ENCODE assay signal across 8 cellular contexts in the genomic region with DNA sequence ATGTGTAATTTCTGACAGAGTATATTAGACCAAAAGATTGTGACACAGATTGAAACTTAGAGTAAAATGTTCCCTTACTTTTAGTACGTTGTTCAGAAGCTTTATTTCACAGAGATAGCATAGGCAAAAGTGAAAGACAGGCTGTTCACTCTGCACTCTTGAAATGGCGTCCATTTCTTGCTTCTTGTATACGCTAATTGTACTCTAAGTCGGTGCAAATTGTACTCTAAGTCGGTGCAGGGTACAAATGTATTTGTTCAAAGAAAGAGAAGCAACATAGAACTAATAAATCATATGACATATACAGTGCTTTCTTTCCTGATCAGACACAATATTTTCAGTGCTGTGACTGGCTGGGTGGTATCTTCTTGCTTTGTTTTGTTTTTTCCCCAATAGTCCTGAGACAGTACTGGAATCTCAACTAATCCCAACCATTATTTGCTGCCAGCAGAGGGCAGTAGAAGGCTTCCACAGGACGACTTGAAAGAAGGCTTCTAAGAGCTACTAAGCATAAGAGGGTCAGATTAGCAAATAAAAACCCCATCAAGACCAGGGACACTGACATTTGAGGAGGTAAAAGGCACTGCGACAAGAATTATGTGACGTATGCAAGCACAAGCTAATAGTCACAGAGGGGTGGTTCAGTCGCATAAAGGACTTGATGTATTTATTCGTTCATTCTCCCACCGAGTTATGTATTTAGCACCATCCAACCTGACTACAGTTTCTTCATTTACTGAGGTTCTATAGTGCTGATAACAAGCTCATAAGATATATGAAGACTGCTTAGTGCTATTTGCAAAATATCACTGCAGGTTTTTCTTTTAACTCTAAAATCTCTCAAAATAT.
DNase-seq lines count a peak whose midpoint lies in the region; ATAC-seq and TF ChIP-seq lines count a peak whose summit lies in the region.

No MANE protein-coding gene starts in this region.

- H3K27ac ChIP-seq in A673 (ENCODE audit: low read depth, low read length, poor library complexity, severe bottlenecking) (no peak overlapping the region), dorsolateral prefrontal cortex (peak overlapping the region in 2 of 59 donors; percentile 4 to 17)

- H3K4me1 ChIP-seq in A673 (ENCODE audit: insufficient read depth, low read length, poor library complexity, severe bottlenecking) = no peaks in the 10 kb centered on the region

- H3K9me3 ChIP-seq in A673 (ENCODE audit: low read depth, low read length, poor library complexity, severe bottlenecking) = no peaks in the 10 kb centered on the region

- H3K36me3 Mint-ChIP-seq in naive B cell (no peaks in the 10 kb centered on the region), immature natural killer cell (no peaks in the 10 kb centered on the region)

- in situ Hi-C loops in GM13976 (cut with MboI; ENCODE audit: low sequenced_read_pairs, unreplicated experiment) = no loop called here

- BruUV-seq in A673 (replicated peaks; lab: Mats Ljungman, UMichigan) = no TSS peak

- H3K36me3 ChIP-seq in A673 (ENCODE audit: insufficient read depth, low read length, poor library complexity, severe bottlenecking) = no peaks in the 10 kb centered on the region

- intact Hi-C loops in A673 (cut with micrococcal nuclease; ENCODE audit: unreplicated experiment) = loop anchor here (1.0 to 2.0 kb wide), 2 partner anchors 232 to 1143 kb away; no protein-coding TSS in a partner anchor
- intact Hi-C loops in dorsolateral prefrontal cortex (cut with DNase I) = loop anchor here in 1 of 2 donors (5.0 to 10.0 kb wide), 2 partner anchors 231 to 1139 kb away; no protein-coding TSS in a partner anchor

- H3K9me3 Mint-ChIP-seq in naive B cell (no peaks in the 10 kb centered on the region), immature natural killer cell (peaks cover 0 to 14% (median 1%) of the 10 kb centered on the region in 6 donors)

- POLR2A ChIA-PET in A673 (lab: Charles Lee; ENCODE audit: low non-redundant PET) = no interaction called here

- no peak overlapping the region for H3K4me3 Mint-ChIP-seq in naive B cell
- no peak overlapping the region for H3K4me3 Mint-ChIP-seq in immature natural killer cell

- peak; percentile 86 for TF ChIP-seq CTCF in A673 (conservative IDR thresholded peaks at IDR 0.05; ENCODE audit: low read depth, low read length)
- TF ChIP-seq CTCF in GM13976 (IDR thresholded peaks at IDR 0.05; ENCODE audit: borderline replicate concordance, control extremely low read depth, extremely low read depth, insufficient read depth, missing control alignments) = peak; percentile 62
- peak; percentile 30 to 88 (median 74) for TF ChIP-seq CTCF in dorsolateral prefrontal cortex (IDR thresholded peaks at IDR 0.05 in 54 of 56, conservative IDR thresholded peaks at IDR 0.05 in 2 of 56; ENCODE audit: low read depth in 1 of 56, partially characterized antibody in 56 of 56)

- ATAC-seq in HG02840 (IDR thresholded peaks at IDR 0.05; ENCODE audit: low FRiP score, unreplicated experiment) (peak; percentile 80), naive B cell (ENCODE audit: low read depth in 2 of 2) (peak in 1 of 2 donors; percentile 46)

- H3K4me1 Mint-ChIP-seq in naive B cell (no peaks in the 10 kb centered on the region), immature natural killer cell (no peaks in the 10 kb centered on the region)

- H3K4me3 ChIP-seq in A673 (ENCODE audit: low read depth, low read length, poor library complexity, severe bottlenecking) (no peak overlapping the region), dorsolateral prefrontal cortex (peak overlapping the region in 36 of 59 donors; percentile 1 to 58 (median 25))

- H3K27me3 ChIP-seq in A673 (replicated peaks; ENCODE audit: insufficient read depth, low read depth, low read length, poor library complexity) (no peaks in the 10 kb centered on the region), dorsolateral prefrontal cortex (no peaks in the 10 kb centered on the region)

- CTCF ChIA-PET in A673 (lab: Charles Lee) = interaction anchor here (0.7 to 1.4 kb wide), 4 partner anchors 19 to 233 kb away, joined by 3 to 6 read pairs (median 4); no protein-coding TSS in a partner anchor

- no peak overlapping the region for H3K27ac Mint-ChIP-seq in naive B cell
- H3K27ac Mint-ChIP-seq in immature natural killer cell = no peak overlapping the region

- DNase-seq in A673 (ENCODE audit: low spot score) (peak; percentile 77), GM13976 (ENCODE audit: low spot score) (peak; percentile 47), NCI-H1417 (lab: John Stamatoyannopoulos, UW) (peak; percentile 57 to 91 (median 65)), SKM-1 treated with dmso at 0.1 percent for 144 hours (lab: John Stamatoyannopoulos, UW; ENCODE audit: unreplicated experiment) (peak; percentile 16), dorsolateral prefrontal cortex (peak; percentile 28 to 81 (median 50)), naive B cell (peak; percentile 27), immature natural killer cell (no peak)

- H3K27me3 Mint-ChIP-seq in naive B cell (no peaks in the 10 kb centered on the region), immature natural killer cell (ENCODE audit: low read depth in 3 of 3) (no peaks in the 10 kb centered on the region)

Comparison
In these comparisons a context has a peak if more than half of its experiments do, and no peak if none do; other contexts are left out.
1. DNase-seq: peak in A673 (single experiment), GM13976 (single experiment), NCI-H1417 (3 of 3), SKM-1 treated with dmso at 0.1 percent for 144 hours (single experiment), dorsolateral prefrontal cortex (10 of 10) and naive B cell (single experiment); none in immature natural killer cell (0 of 3).
2. Peak in every context shown above with its lines, with median percentiles within 50 percentile points of each other: CTCF ChIP-seq.